Comparison of ENCODE assay signal across 8 cellular contexts in genomic region chr1:43705982-43706597, GRCh38. TPM values are rescaled to one million over a fixed set of nuclear protein-coding genes. Genes with fewer than 3 reads are reported as not detected.
DNase-seq lines count a peak whose midpoint lies in the region; ATAC-seq, FAIRE-seq and TF ChIP-seq lines count a peak whose summit lies in the region.

No MANE protein-coding gene starts in this region.

- intact Hi-C loops in pancreas (cut with DNase I) = no loop called here

- H3K27me3 ChIP-seq in brain microvascular endothelial cell (replicated peaks) (no peaks in the 10 kb centered on the region), pancreas (no peaks in the 10 kb centered on the region)

- no peak overlapping the region for H3K27ac ChIP-seq in brain microvascular endothelial cell
- no peak overlapping the region for H3K27ac ChIP-seq in pancreas

- H3K4me3 Mint-ChIP-seq in osteocyte (ENCODE audit: unreplicated experiment) = peak overlapping the region; percentile 82

- H3K36me3 ChIP-seq in brain microvascular endothelial cell (replicated peaks) (peaks cover 34% of the 10 kb centered on the region), pancreas (peaks cover 0 to 31% (median 3%) of the 10 kb centered on the region in 3 donors)

- H3K4me1 Mint-ChIP-seq in osteocyte (ENCODE audit: unreplicated experiment) = peaks cover 32% of the 10 kb centered on the region

- H3K4me3 ChIP-seq in LNCaP clone FGC (ENCODE audit: low read depth, low read length) (peak overlapping the region; percentile 73), brain microvascular endothelial cell (ENCODE audit: low read depth, low read length) (peak overlapping the region; percentile 62), pancreas (no peak overlapping the region)

- H3K9me3 Mint-ChIP-seq in osteocyte (ENCODE audit: unreplicated experiment) = no peaks in the 10 kb centered on the region

- TF ChIP-seq CTCF in LNCaP clone FGC (IDR thresholded peaks at IDR 0.05; ENCODE audit: control insufficient read depth, extremely low read depth, insufficient read depth) (no peak), brain microvascular endothelial cell (IDR thresholded peaks at IDR 0.05; ENCODE audit: low read depth, low read length, missing control alignments) (no peak), osteocyte (IDR thresholded peaks at IDR 0.05) (no peak), pancreas (IDR thresholded peaks at IDR 0.05) (no peak)

- ATAC-seq in pancreas = no peak

- peak; percentile 26 to 43 for DNase-seq in NCI-H526 (lab: John Stamatoyannopoulos, UW)
- DNase-seq in NCI-H526 treated with DMSO at 0.1 percent for 48 hours (lab: John Stamatoyannopoulos, UW) = no peak
- DNase-seq in LNCaP clone FGC (ENCODE audit: low read depth) = no peak
- no peak for DNase-seq in brain microvascular endothelial cell
- no peak for DNase-seq in osteocyte (ENCODE audit: extremely low spot score, unreplicated experiment)
- DNase-seq in occipital lobe (lab: John Stamatoyannopoulos, UW) = no peak
- DNase-seq in pancreas = no peak
- no peak for DNase-seq in UCSD-AML1 (lab: John Stamatoyannopoulos, UW; ENCODE audit: unreplicated experiment)

- H3K9me3 ChIP-seq in pancreas = no peaks in the 10 kb centered on the region

- in situ Hi-C loops in brain microvascular endothelial cell (cut with HindIII; ENCODE audit: low pct_ligation_motif_present, low sequenced_read_pairs) = no loop called here

- H3K4me1 ChIP-seq in pancreas = peaks cover 6 to 10% (median 10%) of the 10 kb centered on the region in 3 donors

- no peaks in the 10 kb centered on the region for H3K27me3 Mint-ChIP-seq in osteocyte (ENCODE audit: unreplicated experiment)

- WGBS in pancreas, 2 donors = 53 to 62% methylated on average over 5 of the region's 5 CpGs

- no peak for FAIRE-seq in pancreas (lab: Jason Lieb, UNC)

- peaks cover 23% of the 10 kb centered on the region for H3K36me3 Mint-ChIP-seq in osteocyte (ENCODE audit: unreplicated experiment)

- peak overlapping the region; percentile 73 for H3K27ac Mint-ChIP-seq in osteocyte (ENCODE audit: unreplicated experiment)

RNA-seq across cellular contexts. Expression of gene ST3GAL3, which starts 1.2 kb away (rescaled TPM):
- total RNA-seq in osteocyte (23.5 and 26.4 TPM in 2 replicates), occipital lobe (25.7 TPM), pancreas (1 to 10 TPM; 5.6 to 9.5 (median 7.5) TPM)
- 10 to 100 TPM; 10.2 to 11.4 TPM for polyA plus RNA-seq in pancreas

RNA-seq across cellular contexts. Expression of gene KDM4A, which starts 56.1 kb away (rescaled TPM):
- total RNA-seq in osteocyte (51.9 and 55.8 TPM in 2 replicates), occipital lobe (51.2 TPM), pancreas (10 to 100 TPM in 5 of 6 donors, 1 to 10 TPM in 1; 8.5 to 25.8 (median 14.1) TPM)
- polyA plus RNA-seq in pancreas = 1 to 10 TPM; 9.0 to 9.9 TPM

Comparison
In these comparisons a context has a peak if more than half of its experiments do, and no peak if none do; other contexts are left out.
1. DNase-seq: peak in NCI-H526 (2 of 2); none in NCI-H526 treated with DMSO at 0.1 percent for 48 hours (single experiment), LNCaP clone FGC (single experiment), brain microvascular endothelial cell (single experiment), osteocyte (single experiment), occipital lobe (single experiment), pancreas (0 of 6) and UCSD-AML1 (single experiment).
2. H3K4me3 ChIP-seq: peak in LNCaP clone FGC (single experiment) and brain microvascular endothelial cell (single experiment); none in pancreas (0 of 4).